ENCODE assay signal across 20 cellular contexts in genomic region chr2:3913252-3913651, GRCh38.
"Had no signal": no experiment of that assay in that cellular context is flagged by ENCODE, and none has a peak within 500 bp of the region (broad histone marks: within the 10 kb centered on the region; RNA-seq: fewer than 3 reads in every experiment).

No MANE protein-coding gene starts in this region.

- H3K9me3 ChIP-seq: gastrocnemius medialis, prostate gland had no signal

- H3K4me2 ChIP-seq: hepatocyte had no signal

- H3K4me3 ChIP-seq: hepatocyte, left lung, prostate gland, tibial artery had no signal

- H3K27me3 ChIP-seq: gastrocnemius medialis, hepatocyte, left lung, tibial artery had no signal

- H3K79me2 ChIP-seq: hepatocyte had no signal

- FAIRE-seq: keratinocyte, TTC549, urothelium cell line had no signal

- H3K4me1 Mint-ChIP-seq: stimulated activated memory B cell treated with anti-CD40 and anti-IgM and Interleukin-4, amounts not matched to agents 10 μg/mL and 1 μg/mL and 100 μg/mL, for 72 hours; WTC11 had no signal

- H3K36me3 ChIP-seq: gastrocnemius medialis, left lung, prostate gland, tibial artery had no signal

- H3K36me3 Mint-ChIP-seq: activated naive CD8-positive, alpha-beta T cell; natural killer cell treated with Interleukin-12 subunit alpha and Interleukin-12 subunit beta and Interleukin-15 and Interleukin-18, amount 100 ng/mL, for 72 hours; stimulated activated memory B cell treated with anti-CD40 and anti-IgM and Interleukin-4, amounts not matched to agents 10 μg/mL and 1 μg/mL and 100 μg/mL, for 72 hours had no signal

- H3K4me1 ChIP-seq: gastrocnemius medialis, left lung, prostate gland, tibial artery had no signal

- ATAC-seq: activated CD8-positive, alpha-beta T cell treated with anti-CD3 and anti-CD28 coated beads for 36 hours; activated T-cell treated with anti-CD3 and anti-CD28 coated beads, Interleukin-2, amount 50 U/mL, for 72 hours; gastrocnemius medialis; left lung; natural killer cell treated with Interleukin-12 subunit alpha and Interleukin-12 subunit beta and Interleukin-15 and Interleukin-18, amount 100 ng/mL, for 72 hours; stimulated activated memory B cell treated with anti-CD40 and anti-IgM and Interleukin-4, amounts not matched to agents 10 μg/mL and 1 μg/mL and 100 μg/mL, for 72 hours; WTC11 had no signal

- H2AFZ ChIP-seq: hepatocyte had no signal

- H3K27ac Mint-ChIP-seq: activated CD8-positive, alpha-beta T cell treated with anti-CD3 and anti-CD28 coated beads for 36 hours; activated naive CD8-positive, alpha-beta T cell; activated T-cell treated with anti-CD3 and anti-CD28 coated beads, Interleukin-2, amount 50 U/mL, for 72 hours; dendritic cell treated with granulocyte-macrophage colony-stimulating factor and Interleukin-4, amounts not matched to agents 40 ng/mL and 50 ng/mL, for 4 days; natural killer cell treated with Interleukin-12 subunit alpha and Interleukin-12 subunit beta and Interleukin-15 and Interleukin-18, amount 100 ng/mL, for 72 hours; stimulated activated memory B cell treated with anti-CD40 and anti-IgM and Interleukin-4, amounts not matched to agents 10 μg/mL and 1 μg/mL and 100 μg/mL, for 72 hours; WTC11 had no signal

- H3K4me3 Mint-ChIP-seq: activated CD8-positive, alpha-beta T cell treated with anti-CD3 and anti-CD28 coated beads for 36 hours; activated naive CD8-positive, alpha-beta T cell; activated T-cell treated with anti-CD3 and anti-CD28 coated beads, Interleukin-2, amount 50 U/mL, for 72 hours; dendritic cell treated with granulocyte-macrophage colony-stimulating factor and Interleukin-4, amounts not matched to agents 40 ng/mL and 50 ng/mL, for 4 days; natural killer cell treated with Interleukin-12 subunit alpha and Interleukin-12 subunit beta and Interleukin-15 and Interleukin-18, amount 100 ng/mL, for 72 hours; stimulated activated memory B cell treated with anti-CD40 and anti-IgM and Interleukin-4, amounts not matched to agents 10 μg/mL and 1 μg/mL and 100 μg/mL, for 72 hours; WTC11 had no signal

- DNase-seq: activated CD4-positive, alpha-beta T cell treated with anti-CD3 and anti-CD28 coated beads for 48 hours; activated CD8-positive, alpha-beta T cell treated with anti-CD3 and anti-CD28 coated beads for 36 hours; activated gamma-delta T cell; activated T-cell treated with anti-CD3 and anti-CD28 coated beads, Interleukin-2, amount 50 U/mL, for 72 hours; amniotic stem cell; gastrocnemius medialis; left lung; stimulated activated CD4-positive, alpha-beta T cell treated with anti-CD3 and anti-CD28 coated beads, Interleukin-2, amount 100 ng/mL, for 48 hours; T-helper 2 cell; tibial artery had no signal

- H3K27me3 Mint-ChIP-seq: activated CD8-positive, alpha-beta T cell treated with anti-CD3 and anti-CD28 coated beads for 36 hours; dendritic cell treated with granulocyte-macrophage colony-stimulating factor and Interleukin-4, amounts not matched to agents 40 ng/mL and 50 ng/mL, for 4 days; natural killer cell treated with Interleukin-12 subunit alpha and Interleukin-12 subunit beta and Interleukin-15 and Interleukin-18, amount 100 ng/mL, for 72 hours; stimulated activated memory B cell treated with anti-CD40 and anti-IgM and Interleukin-4, amounts not matched to agents 10 μg/mL and 1 μg/mL and 100 μg/mL, for 72 hours had no signal

- H3K27ac ChIP-seq: gastrocnemius medialis, hepatocyte, prostate gland, tibial artery had no signal
